In the genomic region with DNA sequence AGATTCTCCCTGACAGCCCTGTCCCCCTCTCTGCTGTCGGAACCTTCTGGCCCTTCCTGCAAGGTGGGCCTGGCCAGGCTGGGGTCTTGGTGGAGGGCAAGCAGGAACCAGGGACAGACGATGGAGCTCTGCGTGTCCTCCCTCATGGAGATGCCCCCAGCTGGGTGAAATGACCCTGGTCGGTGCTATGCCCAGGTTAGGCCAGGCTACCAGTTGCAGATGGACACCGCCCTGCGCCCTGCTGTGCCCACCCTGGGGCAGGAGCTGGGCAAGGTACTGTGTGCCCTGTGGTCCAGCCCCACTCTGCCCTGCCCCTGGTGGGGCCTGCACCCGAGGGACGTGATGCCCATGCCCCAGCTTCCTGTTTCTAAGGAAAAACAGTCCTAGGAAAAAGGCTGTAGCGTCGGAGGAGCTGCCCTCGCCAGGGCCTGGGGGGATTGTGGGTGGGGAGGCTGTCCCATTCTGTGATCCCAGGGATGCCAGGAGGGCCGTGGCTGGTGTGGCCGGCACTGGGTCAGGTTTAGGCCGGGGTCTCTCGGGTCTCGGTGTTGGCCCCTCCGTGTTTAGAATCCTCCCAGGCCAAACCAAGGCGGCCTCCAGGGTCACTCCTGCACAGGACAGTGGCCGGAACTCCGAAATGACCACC, we compare ENCODE assay signal across 9 cellular contexts.
DNase-seq lines count a peak whose midpoint lies in the region; ATAC-seq and TF ChIP-seq lines count a peak whose summit lies in the region.
"Had no signal": no experiment of that assay in that cellular context is flagged by ENCODE, and none has a peak within 500 bp of the region (broad histone marks: within the 10 kb centered on the region; RNA-seq: fewer than 3 reads in every experiment).

No MANE protein-coding gene starts in this region.

- H3K4me1 ChIP-seq in ES-I3 (ENCODE audit: insufficient read depth, low read length) (peaks cover 20% of the 10 kb centered on the region; the same call in 1 of the 2 replicates), heart right ventricle (peaks cover 38 to 89% (median 60%) of the 10 kb centered on the region in 9 donors), sigmoid colon (peaks cover 0 to 80% (median 69%) of the 10 kb centered on the region in 4 donors)

- ATAC-seq in heart right ventricle (peak in 3 of 8 donors; percentile 0 to 4 (median 3)), GM18868 (IDR thresholded peaks at IDR 0.05; ENCODE audit: unreplicated experiment) (no peak)

- H3K9me3 ChIP-seq in ES-I3 (ENCODE audit: control insufficient read depth, insufficient read depth, low read length) (no peaks in the 10 kb centered on the region), heart right ventricle (no peaks in the 10 kb centered on the region), sigmoid colon (no peaks in the 10 kb centered on the region)

- 55 to 62% methylated on average over 20 of the region's 20 CpGs for WGBS in heart right ventricle, 2 donors
- WGBS in sigmoid colon, 2 donors = 68% methylated on average over 20 of the region's 20 CpGs

- no peak for TF ChIP-seq POLR2A in sigmoid colon (IDR thresholded peaks at IDR 0.05)

- intact Hi-C loops in heart right ventricle (cut with DNase I) (loop anchor here (2.0 to 10.0 kb wide), 7 partner anchors 71 to 119 kb away; partner anchors contain the start of gene FAAP20 (in 4 of the 10)), sigmoid colon (cut with DNase I) (loop anchor here (2.0 to 5.0 kb wide), 4 partner anchors 36 to 109 kb away; no protein-coding TSS in a partner anchor)

- H3K27me3 ChIP-seq in heart right ventricle = peaks cover 0 to 20% (median 0%) of the 10 kb centered on the region in 7 donors
- no peaks in the 10 kb centered on the region for H3K27me3 ChIP-seq in sigmoid colon

- H3K36me3 ChIP-seq in ES-I3 (ENCODE audit: insufficient read depth, low read length) (no peaks in the 10 kb centered on the region), heart right ventricle (peaks cover 0 to 12% (median 3%) of the 10 kb centered on the region in 9 donors), sigmoid colon (peaks cover 0 to 6% (median 1%) of the 10 kb centered on the region in 4 donors)

- H3K27ac ChIP-seq in heart right ventricle (peak overlapping the region; percentile 82 to 96 (median 91)), sigmoid colon (peak overlapping the region; percentile 91 to 96 (median 93))

- peak; percentile 30 for DNase-seq in UCSD-AML1 (lab: John Stamatoyannopoulos, UW; ENCODE audit: unreplicated experiment)
- no peak for DNase-seq in heart right ventricle
- peak; percentile 70 for DNase-seq in sigmoid colon
- DNase-seq in DMS114 treated with DMSO at 0.1 percent for 48 hours (lab: John Stamatoyannopoulos, UW; ENCODE audit: unreplicated experiment) = no peak
- no peak for DNase-seq in NCI-H345 (lab: John Stamatoyannopoulos, UW)
- DNase-seq in NCI-H1092 treated with DMSO at 0.1 percent for 48 hours (lab: John Stamatoyannopoulos, UW) = no peak
- DNase-seq: activated naive CD4-positive, alpha-beta T cell treated with anti-CD3 and anti-CD28 coated beads, Interleukin-2, amount 50 U/mL, for 16 hours had no signal

- H3K9ac ChIP-seq in ES-I3 (ENCODE audit: low read depth, low read length) = peak overlapping the region; percentile 69

- TF ChIP-seq EP300 in sigmoid colon (IDR thresholded peaks at IDR 0.05) = no peak

- TF ChIP-seq CTCF in heart right ventricle (IDR thresholded peaks at IDR 0.05) (no peak), sigmoid colon (IDR thresholded peaks at IDR 0.05) (no peak)

- H3K4me3 ChIP-seq in heart right ventricle (peak overlapping the region in 9 of 10 donors; percentile 55 to 80 (median 69)), sigmoid colon (peak overlapping the region; percentile 41 to 78 (median 68))

Comparison
In these comparisons a context has a peak if more than half of its experiments do, and no peak if none do; other contexts are left out.
1. DNase-seq: peak in UCSD-AML1 (single experiment) and sigmoid colon (single experiment); none in heart right ventricle (0 of 2), DMS114 treated with DMSO at 0.1 percent for 48 hours (single experiment), NCI-H345 (single experiment) and NCI-H1092 treated with DMSO at 0.1 percent for 48 hours (single experiment).